1 cellular context compared by ENCODE assay signal in the genomic region with DNA sequence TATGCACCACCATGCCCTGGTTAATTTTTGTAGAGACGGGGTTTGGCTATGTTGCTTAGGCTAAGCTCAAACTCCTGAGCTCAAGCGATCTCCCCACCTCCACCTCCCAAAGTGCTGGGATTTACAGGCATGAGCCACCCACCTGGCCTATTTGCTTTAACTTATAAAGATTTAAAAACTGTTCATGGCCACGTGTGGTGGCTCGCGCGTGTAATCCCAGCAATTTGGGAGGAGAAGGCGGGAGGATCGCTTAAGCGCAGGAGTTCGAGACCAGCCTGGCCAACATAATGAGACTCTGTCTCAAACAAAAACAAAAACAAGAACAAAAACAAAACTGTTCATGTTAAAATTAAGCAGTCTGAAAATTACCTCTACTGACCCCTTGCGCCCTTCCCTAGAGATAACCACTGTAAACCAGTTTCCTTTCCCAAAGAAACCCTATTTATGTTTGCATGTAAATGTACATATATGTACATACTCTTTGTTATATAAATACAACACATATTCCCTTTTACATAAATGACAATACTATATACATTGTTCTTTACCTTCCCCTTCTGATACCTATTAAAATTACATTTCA.
TF ChIP-seq lines count a peak whose summit lies in the region.

No MANE protein-coding gene starts in this region.

TF ChIP-seq in H1, 55 proteins besides CTCF, POLR2A, EP300 and RAD21:
- no peak for TF ChIP-seq RNF2 (IDR thresholded peaks at IDR 0.05; ENCODE audit: borderline replicate concordance, low read depth, low read length, missing control alignments, poor library complexity, severe bottlenecking)
- TF ChIP-seq, protein P1, sequence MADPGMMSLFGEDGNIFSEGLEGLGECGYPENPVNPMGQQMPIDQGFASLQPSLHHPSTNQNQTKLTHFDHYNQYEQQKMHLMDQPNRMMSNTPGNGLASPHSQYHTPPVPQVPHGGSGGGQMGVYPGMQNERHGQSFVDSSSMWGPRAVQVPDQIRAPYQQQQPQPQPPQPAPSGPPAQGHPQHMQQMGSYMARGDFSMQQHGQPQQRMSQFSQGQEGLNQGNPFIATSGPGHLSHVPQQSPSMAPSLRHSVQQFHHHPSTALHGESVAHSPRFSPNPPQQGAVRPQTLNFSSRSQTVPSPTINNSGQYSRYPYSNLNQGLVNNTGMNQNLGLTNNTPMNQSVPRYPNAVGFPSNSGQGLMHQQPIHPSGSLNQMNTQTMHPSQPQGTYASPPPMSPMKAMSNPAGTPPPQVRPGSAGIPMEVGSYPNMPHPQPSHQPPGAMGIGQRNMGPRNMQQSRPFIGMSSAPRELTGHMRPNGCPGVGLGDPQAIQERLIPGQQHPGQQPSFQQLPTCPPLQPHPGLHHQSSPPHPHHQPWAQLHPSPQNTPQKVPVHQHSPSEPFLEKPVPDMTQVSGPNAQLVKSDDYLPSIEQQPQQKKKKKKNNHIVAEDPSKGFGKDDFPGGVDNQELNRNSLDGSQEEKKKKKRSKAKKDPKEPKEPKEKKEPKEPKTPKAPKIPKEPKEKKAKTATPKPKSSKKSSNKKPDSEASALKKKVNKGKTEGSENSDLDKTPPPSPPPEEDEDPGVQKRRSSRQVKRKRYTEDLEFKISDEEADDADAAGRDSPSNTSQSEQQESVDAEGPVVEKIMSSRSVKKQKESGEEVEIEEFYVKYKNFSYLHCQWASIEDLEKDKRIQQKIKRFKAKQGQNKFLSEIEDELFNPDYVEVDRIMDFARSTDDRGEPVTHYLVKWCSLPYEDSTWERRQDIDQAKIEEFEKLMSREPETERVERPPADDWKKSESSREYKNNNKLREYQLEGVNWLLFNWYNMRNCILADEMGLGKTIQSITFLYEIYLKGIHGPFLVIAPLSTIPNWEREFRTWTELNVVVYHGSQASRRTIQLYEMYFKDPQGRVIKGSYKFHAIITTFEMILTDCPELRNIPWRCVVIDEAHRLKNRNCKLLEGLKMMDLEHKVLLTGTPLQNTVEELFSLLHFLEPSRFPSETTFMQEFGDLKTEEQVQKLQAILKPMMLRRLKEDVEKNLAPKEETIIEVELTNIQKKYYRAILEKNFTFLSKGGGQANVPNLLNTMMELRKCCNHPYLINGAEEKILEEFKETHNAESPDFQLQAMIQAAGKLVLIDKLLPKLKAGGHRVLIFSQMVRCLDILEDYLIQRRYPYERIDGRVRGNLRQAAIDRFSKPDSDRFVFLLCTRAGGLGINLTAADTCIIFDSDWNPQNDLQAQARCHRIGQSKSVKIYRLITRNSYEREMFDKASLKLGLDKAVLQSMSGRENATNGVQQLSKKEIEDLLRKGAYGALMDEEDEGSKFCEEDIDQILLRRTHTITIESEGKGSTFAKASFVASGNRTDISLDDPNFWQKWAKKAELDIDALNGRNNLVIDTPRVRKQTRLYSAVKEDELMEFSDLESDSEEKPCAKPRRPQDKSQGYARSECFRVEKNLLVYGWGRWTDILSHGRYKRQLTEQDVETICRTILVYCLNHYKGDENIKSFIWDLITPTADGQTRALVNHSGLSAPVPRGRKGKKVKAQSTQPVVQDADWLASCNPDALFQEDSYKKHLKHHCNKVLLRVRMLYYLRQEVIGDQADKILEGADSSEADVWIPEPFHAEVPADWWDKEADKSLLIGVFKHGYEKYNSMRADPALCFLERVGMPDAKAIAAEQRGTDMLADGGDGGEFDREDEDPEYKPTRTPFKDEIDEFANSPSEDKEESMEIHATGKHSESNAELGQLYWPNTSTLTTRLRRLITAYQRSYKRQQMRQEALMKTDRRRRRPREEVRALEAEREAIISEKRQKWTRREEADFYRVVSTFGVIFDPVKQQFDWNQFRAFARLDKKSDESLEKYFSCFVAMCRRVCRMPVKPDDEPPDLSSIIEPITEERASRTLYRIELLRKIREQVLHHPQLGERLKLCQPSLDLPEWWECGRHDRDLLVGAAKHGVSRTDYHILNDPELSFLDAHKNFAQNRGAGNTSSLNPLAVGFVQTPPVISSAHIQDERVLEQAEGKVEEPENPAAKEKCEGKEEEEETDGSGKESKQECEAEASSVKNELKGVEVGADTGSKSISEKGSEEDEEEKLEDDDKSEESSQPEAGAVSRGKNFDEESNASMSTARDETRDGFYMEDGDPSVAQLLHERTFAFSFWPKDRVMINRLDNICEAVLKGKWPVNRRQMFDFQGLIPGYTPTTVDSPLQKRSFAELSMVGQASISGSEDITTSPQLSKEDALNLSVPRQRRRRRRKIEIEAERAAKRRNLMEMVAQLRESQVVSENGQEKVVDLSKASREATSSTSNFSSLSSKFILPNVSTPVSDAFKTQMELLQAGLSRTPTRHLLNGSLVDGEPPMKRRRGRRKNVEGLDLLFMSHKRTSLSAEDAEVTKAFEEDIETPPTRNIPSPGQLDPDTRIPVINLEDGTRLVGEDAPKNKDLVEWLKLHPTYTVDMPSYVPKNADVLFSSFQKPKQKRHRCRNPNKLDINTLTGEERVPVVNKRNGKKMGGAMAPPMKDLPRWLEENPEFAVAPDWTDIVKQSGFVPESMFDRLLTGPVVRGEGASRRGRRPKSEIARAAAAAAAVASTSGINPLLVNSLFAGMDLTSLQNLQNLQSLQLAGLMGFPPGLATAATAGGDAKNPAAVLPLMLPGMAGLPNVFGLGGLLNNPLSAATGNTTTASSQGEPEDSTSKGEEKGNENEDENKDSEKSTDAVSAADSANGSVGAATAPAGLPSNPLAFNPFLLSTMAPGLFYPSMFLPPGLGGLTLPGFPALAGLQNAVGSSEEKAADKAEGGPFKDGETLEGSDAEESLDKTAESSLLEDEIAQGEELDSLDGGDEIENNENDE (IDR thresholded peaks at IDR 0.05; ENCODE audit: insufficient replicate concordance, low read length), result no peak
- TF ChIP-seq ASH2L (IDR thresholded peaks at IDR 0.05; ENCODE audit: low read length), result no peak
